ENCODE assay signal across 24 cellular contexts in genomic region chr5:170484847-170485605, GRCh38. TPM values are rescaled to one million over a fixed set of nuclear protein-coding genes. Genes with fewer than 3 reads are reported as not detected.
"Had no signal": no experiment of that assay in that cellular context is flagged by ENCODE, and none has a peak within 500 bp of the region (broad histone marks: within the 10 kb centered on the region; RNA-seq: fewer than 3 reads in every experiment).

No MANE protein-coding gene starts in this region.

- H3K9me3 ChIP-seq: body of pancreas, colonic mucosa, esophagus squamous epithelium, ovary, right lobe of liver, upper lobe of left lung had no signal

- H3K4me3 Mint-ChIP-seq: activated CD4-positive, alpha-beta memory T cell treated with anti-CD3 and anti-CD28 coated beads, Interleukin-2, amount 10 ng/mL, durations not matched to agents 7 days and 5 days; activated naive CD8-positive, alpha-beta T cell; activated T-cell treated with anti-CD3 and anti-CD28 coated beads, Interleukin-2, amount 50 U/mL, for 4 hours; nephron progenitor cell; stimulated activated naive CD8-positive, alpha-beta T cell treated with anti-CD3 and anti-CD28 coated beads, Interleukin-15, amount 100 ng/mL, for 72 hours had no signal

- H3K36me3 ChIP-seq: colonic mucosa, esophagus squamous epithelium, ovary, right lobe of liver, upper lobe of left lung had no signal

- H3K36me3 Mint-ChIP-seq: activated naive CD8-positive, alpha-beta T cell had no signal

- H3K4me3 ChIP-seq: body of pancreas, colonic mucosa, esophagus squamous epithelium, ovary, right lobe of liver, upper lobe of left lung had no signal

- FAIRE-seq: endothelial cell of umbilical vein had no signal

- ATAC-seq: activated T-cell treated with anti-CD3 and anti-CD28 coated beads, Interleukin-2, amount 50 U/mL, for 4 hours; stimulated activated naive CD8-positive, alpha-beta T cell treated with anti-CD3 and anti-CD28 coated beads, Interleukin-15, amount 100 ng/mL, for 72 hours had no signal

- H3K4me1 ChIP-seq: colonic mucosa, right lobe of liver, upper lobe of left lung had no signal

- H3K27ac ChIP-seq: body of pancreas, colonic mucosa, esophagus squamous epithelium, ovary, right lobe of liver, VCaP had no signal

- H3K4me1 Mint-ChIP-seq: activated CD4-positive, alpha-beta memory T cell treated with anti-CD3 and anti-CD28 coated beads, Interleukin-2, amount 10 ng/mL, durations not matched to agents 7 days and 5 days; stimulated activated naive CD8-positive, alpha-beta T cell treated with anti-CD3 and anti-CD28 coated beads, Interleukin-15, amount 100 ng/mL, for 72 hours had no signal

- H3K9me3 Mint-ChIP-seq: activated CD4-positive, alpha-beta memory T cell treated with anti-CD3 and anti-CD28 coated beads, Interleukin-2, amount 10 ng/mL, durations not matched to agents 7 days and 5 days; activated T-cell treated with anti-CD3 and anti-CD28 coated beads, Interleukin-2, amount 50 U/mL, for 4 hours; nephron progenitor cell; stimulated activated naive CD8-positive, alpha-beta T cell treated with anti-CD3 and anti-CD28 coated beads, Interleukin-15, amount 100 ng/mL, for 72 hours had no signal

- H3K27ac Mint-ChIP-seq: activated CD4-positive, alpha-beta memory T cell treated with anti-CD3 and anti-CD28 coated beads, Interleukin-2, amount 10 ng/mL, durations not matched to agents 7 days and 5 days; activated naive CD8-positive, alpha-beta T cell; nephron progenitor cell; stimulated activated naive CD8-positive, alpha-beta T cell treated with anti-CD3 and anti-CD28 coated beads, Interleukin-15, amount 100 ng/mL, for 72 hours had no signal

- DNase-seq: activated CD4-positive, alpha-beta memory T cell treated with anti-CD3 and anti-CD28 coated beads, Interleukin-2, amount 10 ng/mL, durations not matched to agents 7 days and 5 days; activated effector memory CD4-positive, alpha-beta T cell treated with anti-CD3 and anti-CD28 coated beads, Interleukin-2, amount 50 U/mL, for 16 hours; activated T-cell treated with anti-CD3 and anti-CD28 coated beads, Interleukin-2, amount 50 U/mL, for 4 hours; amniotic stem cell; central memory CD4-positive, alpha-beta T cell; colonic mucosa; effector CD4-positive, alpha-beta T cell; esophagus squamous epithelium; foreskin fibroblast; glutamatergic neuron; kidney glomerular epithelial cell; nephron progenitor cell; ovary; right lobe of liver; stimulated activated naive CD8-positive, alpha-beta T cell treated with anti-CD3 and anti-CD28 coated beads, Interleukin-15, amount 100 ng/mL, for 72 hours; T-helper 1 cell; T1000 had no signal

- H3K27me3 Mint-ChIP-seq: activated naive CD8-positive, alpha-beta T cell had no signal

- H3K27me3 ChIP-seq: body of pancreas, colonic mucosa, esophagus squamous epithelium, ovary, right lobe of liver, upper lobe of left lung had no signal

RNA-seq across cellular contexts. Expression of gene KCNIP1, which starts 18.8 kb away (rescaled TPM):
- total RNA-seq: activated CD4-positive, alpha-beta memory T cell treated with anti-CD3 and anti-CD28 coated beads, Interleukin-2, amount 10 ng/mL, durations not matched to agents 7 days and 5 days; activated T-cell treated with anti-CD3 and anti-CD28 coated beads, Interleukin-2, amount 50 U/mL, for 4 hours; esophagus squamous epithelium; pulmonary artery endothelial cell had no signal
- polyA plus RNA-seq: endothelial cell of umbilical vein, liver had no signal
